ENCODE assay signal across 5 cellular contexts in the genomic region with DNA sequence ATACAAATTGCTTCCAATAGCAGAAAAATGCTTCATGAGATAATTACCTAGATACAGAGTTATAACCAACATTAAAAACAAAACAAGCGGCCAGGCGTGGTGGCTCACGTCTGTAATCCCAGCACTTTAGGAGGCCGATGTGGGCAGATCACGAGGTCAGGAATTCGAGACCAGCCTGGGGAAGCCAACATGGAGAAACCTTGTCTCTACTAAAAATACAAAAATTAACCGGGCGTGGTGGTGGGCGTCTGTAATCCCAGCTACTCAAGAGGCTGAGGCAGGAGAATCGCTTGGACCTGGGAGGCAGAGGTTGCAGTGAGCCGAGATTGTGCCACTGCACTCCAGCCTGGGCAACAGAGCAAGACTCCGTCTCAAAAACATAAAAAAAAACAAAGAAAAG. TPM values are rescaled to one million over a fixed set of nuclear protein-coding genes. Genes with fewer than 3 reads are reported as not detected.
DNase-seq lines count a peak whose midpoint lies in the region; ATAC-seq, FAIRE-seq and TF ChIP-seq lines count a peak whose summit lies in the region.
"Not testable (repeated sequence)": the region's sequence is repeated elsewhere in the genome, so short reads cannot be mapped to it uniquely, and the experiment has no call there.

No MANE protein-coding gene starts in this region.

- not testable (repeated sequence) for H4K91ac ChIP-seq in trophoblast cell (ENCODE audit: low read depth, low read length)

- not testable (repeated sequence) for H3K23ac ChIP-seq in trophoblast cell (ENCODE audit: low read length)

- H3K27me3 Mint-ChIP-seq in GM23338 (ENCODE audit: insufficient read depth, low read depth, poor library complexity); nephron progenitor cell (ENCODE audit: low read depth, poor library complexity): not testable (repeated sequence)

- H4K12ac ChIP-seq in trophoblast cell (ENCODE audit: low read depth, low read length): not testable (repeated sequence)

- not testable (repeated sequence) for H3K9me1 ChIP-seq in K562 (ENCODE audit: control insufficient read depth, insufficient read depth, low read length)

- not testable (repeated sequence) for H3K27ac Mint-ChIP-seq in GM23338
- H3K27ac Mint-ChIP-seq in nephron progenitor cell: peak overlapping the region; percentile 53

- H3K4me1 ChIP-seq in GM23338 (ENCODE audit: insufficient read depth); osteoblast (ENCODE audit: insufficient read depth, low read length); trophoblast cell (ENCODE audit: control insufficient read depth in 1 of 2, insufficient read depth in 2 of 2, low read length in 2 of 2): not testable (repeated sequence)
- H3K4me1 ChIP-seq in K562 (replicated peaks in 1 of 2; ENCODE audit: control insufficient read depth in 2 of 2, insufficient read depth in 2 of 2, low read length in 2 of 2): peaks cover 22 to 26% of the 10 kb centered on the region in 2 experiments

- not testable (repeated sequence) for H3F3A ChIP-seq in GM23338 (replicated peaks; ENCODE audit: low read depth)

- CTCF ChIA-PET in K562 (lab: Yijun Ruan, JAX; ENCODE audit: low intra/inter-chr PET ratio): not testable (repeated sequence)

- 71% methylated on average over 12 of the region's 12 CpGs for WGBS in K562 (ENCODE audit: insufficient coverage, low coverage, missing lambda C conversion rate)
- no CpG with 5 or more reads among the region's 12 CpGs for WGBS in trophoblast cell (ENCODE audit: extremely low coverage, insufficient coverage, insufficient read length)

- DNase-seq in GM23338 (ENCODE audit: low spot score); K562 (ENCODE audit: extremely low read depth in 1 of 4, low spot score in 3 of 4); nephron progenitor cell: not testable (repeated sequence)
- peak; percentile 26 for DNase-seq in osteoblast (ENCODE audit: insufficient read length, low spot score, missing footprints)
- DNase-seq in trophoblast cell: peak; percentile 42 to 46

- TF ChIP-seq CTCF in GM23338 (conservative IDR thresholded peaks at IDR 0.05; ENCODE audit: low read depth in 2 of 2); K562 (IDR thresholded peaks at IDR 0.05 in 2 of 3, conservative IDR thresholded peaks at IDR 0.05 in 1 of 3; ENCODE audit: insufficient read depth in 2 of 3, low read depth in 1 of 3, low read length in 3 of 3); nephron progenitor cell (IDR thresholded peaks at IDR 0.05); osteoblast (IDR thresholded peaks at IDR 0.05; ENCODE audit: extremely low read depth, low read depth, low read length): not testable (repeated sequence)

- H3K18ac ChIP-seq in trophoblast cell (ENCODE audit: low read length): not testable (repeated sequence)

- H3K9me3 ChIP-seq in K562 (replicated peaks; ENCODE audit: control insufficient read depth, insufficient read depth, low read depth, low read length); osteoblast (ENCODE audit: low read depth, low read length); trophoblast cell (ENCODE audit: insufficient read depth, low read depth, low read length): not testable (repeated sequence)

- not testable (repeated sequence) for H3K4ac ChIP-seq in trophoblast cell (ENCODE audit: low read depth, low read length)

- not testable (repeated sequence) for H3K9me3 Mint-ChIP-seq in GM23338, nephron progenitor cell

- not testable (repeated sequence) for H3K36me3 ChIP-seq in GM23338 (ENCODE audit: insufficient read depth); K562 (ENCODE audit: control insufficient read depth, insufficient read depth, low read length); osteoblast (ENCODE audit: insufficient read depth, low read length); trophoblast cell (ENCODE audit: control insufficient read depth in 1 of 2, insufficient read depth in 2 of 2, low read length in 2 of 2)

- POLR2A ChIA-PET in K562 (lab: Yijun Ruan, JAX): interaction anchor here (0.7 kb wide), 1 partner anchor 47 kb away, joined by 3 read pairs; no protein-coding TSS in a partner anchor

- not testable (repeated sequence) for H4K8ac ChIP-seq in trophoblast cell (ENCODE audit: low read depth, low read length)

- intact Hi-C loops in K562 (cut with micrococcal nuclease): not testable (repeated sequence)

- not testable (repeated sequence) for H2BK12ac ChIP-seq in trophoblast cell (ENCODE audit: low read length)

- TF ChIP-seq POLR2A in K562 (conservative IDR thresholded peaks at IDR 0.05): not testable (repeated sequence)

- H3K4me2 ChIP-seq in GM23338; K562 (ENCODE audit: insufficient read depth, low read length); osteoblast (ENCODE audit: insufficient read depth, low read length); trophoblast cell (ENCODE audit: low read length): not testable (repeated sequence)

- ATAC-seq in GM23338, K562: not testable (repeated sequence)

- H3K79me2 ChIP-seq in GM23338 (replicated peaks; ENCODE audit: insufficient read depth); K562 (ENCODE audit: control insufficient read depth, insufficient read depth, low read length); osteoblast (ENCODE audit: insufficient read depth, low read length); trophoblast cell (ENCODE audit: control insufficient read depth, insufficient read depth, low read length, poor library complexity): not testable (repeated sequence)

- H3K4me3 ChIP-seq in GM23338; K562; osteoblast (ENCODE audit: insufficient read depth, low read length); trophoblast cell (ENCODE audit: low read depth, low read length): not testable (repeated sequence)

- H3K79me1 ChIP-seq in trophoblast cell (ENCODE audit: low read length): not testable (repeated sequence)

- H2AK5ac ChIP-seq in trophoblast cell (ENCODE audit: low read length): not testable (repeated sequence)

- H3K9me2 ChIP-seq in GM23338 (ENCODE audit: insufficient read depth): not testable (repeated sequence)

- H3K9ac ChIP-seq in K562 (ENCODE audit: insufficient read depth in 1 of 2, low read depth in 2 of 2, low read length in 2 of 2); trophoblast cell (ENCODE audit: low read length): not testable (repeated sequence)

- H3K14ac ChIP-seq in trophoblast cell (ENCODE audit: low read length): not testable (repeated sequence)

- not testable (repeated sequence) for FAIRE-seq in K562 (lab: Jason Lieb, UNC)

- H2AFZ ChIP-seq in GM23338 (peak overlapping the region; percentile 74; the same call in 1 of the 2 replicates), K562 (ENCODE audit: low read depth, low read length) (peak overlapping the region; percentile 76)
- H2AFZ ChIP-seq in osteoblast (ENCODE audit: low read length); trophoblast cell (ENCODE audit: insufficient read depth, low read length, poor library complexity): not testable (repeated sequence)

- not testable (repeated sequence) for H3K27me3 ChIP-seq in GM23338 (ENCODE audit: insufficient read depth); K562 (ENCODE audit: control insufficient read depth in 2 of 2, insufficient read depth in 2 of 2, low read length in 2 of 2); trophoblast cell (ENCODE audit: insufficient read depth, low read length)
- peaks cover 18% of the 10 kb centered on the region for H3K27me3 ChIP-seq in osteoblast (ENCODE audit: insufficient read depth, low read length)

- not testable (repeated sequence) for TF ChIP-seq EP300 in K562 (IDR thresholded peaks at IDR 0.05; ENCODE audit: low read length)

- not testable (repeated sequence) for H2BK5ac ChIP-seq in trophoblast cell (ENCODE audit: low read depth, low read length, poor library complexity)

- peaks cover 17% of the 10 kb centered on the region for H3K4me1 Mint-ChIP-seq in GM23338
- H3K4me1 Mint-ChIP-seq in nephron progenitor cell: peaks cover 32% of the 10 kb centered on the region

- in situ Hi-C loops in K562 (cut with MboI): not testable (repeated sequence)

- not testable (repeated sequence) for BruUV-seq in K562 (replicated peaks; lab: Mats Ljungman, UMichigan)

- H4K20me1 ChIP-seq in GM23338 (replicated peaks; ENCODE audit: insufficient read depth); K562 (replicated peaks; ENCODE audit: control insufficient read depth, insufficient read depth, low read length); osteoblast (ENCODE audit: insufficient read depth, low read length): not testable (repeated sequence)

- H3K4me3 Mint-ChIP-seq in GM23338, nephron progenitor cell: not testable (repeated sequence)

- not testable (repeated sequence) for H3K27ac ChIP-seq in GM23338 (ENCODE audit: low read depth); K562 (ENCODE audit: extremely low read depth, low read depth, low read length); osteoblast (ENCODE audit: low read depth, low read length); trophoblast cell (ENCODE audit: low read depth, low read length)

- not testable (repeated sequence) for TF ChIP-seq RAD21 in K562 (CRISPR knock-in tag; conservative IDR thresholded peaks at IDR 0.05 in 1 of 2, IDR thresholded peaks at IDR 0.05 in 1 of 2)

- not testable (repeated sequence) for H2BK120ac ChIP-seq in trophoblast cell (ENCODE audit: insufficient read depth, low read length, poor library complexity)

- not testable (repeated sequence) for H3K36me3 Mint-ChIP-seq in GM23338 (ENCODE audit: low read depth); nephron progenitor cell (ENCODE audit: low read depth)

RNA-seq across cellular contexts. Expression of gene KIFC1, which starts 28.1 kb away (rescaled TPM):
- total RNA-seq in GM23338 (2014; rRNA removed; shearing (Covaris generic)): 61.7 and 64.4 TPM in 2 replicates
- polyA plus RNA-seq in GM23338 (2016; fragmentation: Nextera tagmentation; extraction: Ambion mirVana) (10.1 and 10.3 TPM in 2 replicates), K562 (2011; rRNA removed) (95.2 and 103 TPM in 2 replicates), K562 (2014; fragmentation: Illumina TruSeq; extraction: Trizol) (76.9 and 82.7 TPM in 2 replicates), K562 (2014; fragmentation: Nextera tagmentation; extraction: Ambion mirVana) (1 to 10 TPM; 1.3 to 2.2 TPM), K562 (2014; rRNA removed) (84.1 and 88.6 TPM in 2 replicates)
- total RNA-seq in K562 (2011; cell fraction: chromatin; rRNA removed; ENCODE audit: low replicate concordance): 117 and 182 TPM in 2 replicates
- 141 and 154 TPM in 2 replicates for total RNA-seq in K562 (2011; cell fraction: nucleolus; rRNA removed)
- total RNA-seq in K562 (2011; cell fraction: nucleoplasm; rRNA removed): 113 and 129 TPM in 2 replicates
- total RNA-seq in K562 (2014; rRNA removed) (50.2 and 62.5 TPM in 2 replicates), K562 (2014; rRNA removed; fragmentation: Illumina TruSeq; extraction: Trizol) (38.6 and 42.3 TPM in 2 replicates), K562 (2015; rRNA removed; fragmentation: Illumina TruSeq; extraction: Trizol) (77.9 and 80.1 TPM in 2 replicates), K562 (2021) (79.2 and 85.6 TPM in 2 replicates), osteoblast (3.2 and 4.0 TPM in 2 replicates)
- polyA plus RNA-seq in K562 (2011; cell fraction: cytosol; rRNA removed): 82.9 and 95.7 TPM in 2 replicates
- 255 and 308 TPM in 2 replicates for polyA plus RNA-seq in K562 (2011; cell fraction: nucleus; rRNA removed)
- 70.1 and 78.9 TPM in 2 replicates for polyA plus RNA-seq in K562 (2012)
- polyA minus RNA-seq in K562 (2011; rRNA and poly(A)+ RNA removed): 91.4 and 99.3 TPM in 2 replicates
- polyA minus RNA-seq in K562 (2011; cell fraction: cytosol; rRNA and poly(A)+ RNA removed): 43.1 and 48.8 TPM in 2 replicates
- polyA minus RNA-seq in K562 (2011; cell fraction: nucleus; rRNA and poly(A)+ RNA removed): 113 and 139 TPM in 2 replicates
- 66.1 and 66.6 TPM in 2 replicates for polyA plus RNA-seq in trophoblast cell (2013)

RNA-seq across cellular contexts. Expression of gene DAXX, which starts 40.7 kb away (rescaled TPM):
- 73.2 and 107 TPM in 2 replicates for total RNA-seq in GM23338 (2014; rRNA removed; shearing (Covaris generic))
- polyA plus RNA-seq in GM23338 (2016; fragmentation: Nextera tagmentation; extraction: Ambion mirVana): 67.4 and 71.0 TPM in 2 replicates
- total RNA-seq in K562 (2011; cell fraction: chromatin; rRNA removed; ENCODE audit: low replicate concordance): 51.6 and 76.0 TPM in 2 replicates
- total RNA-seq in K562 (2011; cell fraction: nucleolus; rRNA removed): 39.7 and 45.7 TPM in 2 replicates
- total RNA-seq in K562 (2011; cell fraction: nucleoplasm; rRNA removed): 38.2 and 40.6 TPM in 2 replicates
- 80.6 and 122 TPM in 2 replicates for total RNA-seq in K562 (2014; rRNA removed)
- 61.7 and 68.7 TPM in 2 replicates for total RNA-seq in K562 (2014; rRNA removed; fragmentation: Illumina TruSeq; extraction: Trizol)
- 59.9 and 66.6 TPM in 2 replicates for total RNA-seq in K562 (2015; rRNA removed; fragmentation: Illumina TruSeq; extraction: Trizol)
- 69.0 and 70.6 TPM in 2 replicates for total RNA-seq in K562 (2021)
- 22.8 and 32.4 TPM in 2 replicates for polyA plus RNA-seq in K562 (2011; rRNA removed)
- polyA plus RNA-seq in K562 (2011; cell fraction: cytosol; rRNA removed): 19.5 and 25.8 TPM in 2 replicates
- 106 and 140 TPM in 2 replicates for polyA plus RNA-seq in K562 (2011; cell fraction: nucleus; rRNA removed)
- 73.3 and 129 TPM in 2 replicates for polyA plus RNA-seq in K562 (2012)
- polyA plus RNA-seq in K562 (2014; fragmentation: Illumina TruSeq; extraction: Trizol): 101 and 104 TPM in 2 replicates
- polyA plus RNA-seq in K562 (2014; fragmentation: Nextera tagmentation; extraction: Ambion mirVana): 100 to 1,000 TPM in 1 of 2 experiments, 10 to 100 TPM in 1; 41.5 to 144 TPM
- polyA plus RNA-seq in K562 (2014; rRNA removed): 47.4 and 67.2 TPM in 2 replicates
- polyA minus RNA-seq in K562 (2011; rRNA and poly(A)+ RNA removed): 11.5 and 12.0 TPM in 2 replicates
- 17.0 and 19.9 TPM in 2 replicates for polyA minus RNA-seq in K562 (2011; cell fraction: cytosol; rRNA and poly(A)+ RNA removed)
- 34.1 and 35.5 TPM in 2 replicates for polyA minus RNA-seq in K562 (2011; cell fraction: nucleus; rRNA and poly(A)+ RNA removed)
- 32.7 and 39.4 TPM in 2 replicates for total RNA-seq in osteoblast
- 54.8 and 56.1 TPM in 2 replicates for polyA plus RNA-seq in trophoblast cell (2013)

RNA-seq across cellular contexts. Expression of gene ZBTB22, which starts 45.9 kb away (rescaled TPM):
- 7.7 and 8.8 TPM in 2 replicates for total RNA-seq in GM23338 (2014; rRNA removed; shearing (Covaris generic))
- polyA plus RNA-seq in GM23338 (2016; fragmentation: Nextera tagmentation; extraction: Ambion mirVana) (1.9 and 3.9 TPM in 2 replicates), K562 (2011; rRNA removed) (5.8 and 9.4 TPM in 2 replicates), K562 (2014; fragmentation: Illumina TruSeq; extraction: Trizol) (7.1 TPM in 2 replicates), K562 (2014; fragmentation: Nextera tagmentation; extraction: Ambion mirVana) (under 1 TPM; 0.21 to 0.30 TPM), K562 (2014; rRNA removed) (8.7 and 10.3 TPM in 2 replicates)
- 8.2 and 25.6 TPM in 2 replicates for total RNA-seq in K562 (2011; cell fraction: chromatin; rRNA removed; ENCODE audit: low replicate concordance)
- total RNA-seq in K562 (2011; cell fraction: nucleolus; rRNA removed): 20.4 and 20.8 TPM in 2 replicates
- total RNA-seq in K562 (2011; cell fraction: nucleoplasm; rRNA removed): 13.3 and 13.4 TPM in 2 replicates
- total RNA-seq in K562 (2014; rRNA removed) (11.9 and 12.2 TPM in 2 replicates), K562 (2014; rRNA removed; fragmentation: Illumina TruSeq; extraction: Trizol) (5.6 and 5.9 TPM in 2 replicates), K562 (2015; rRNA removed; fragmentation: Illumina TruSeq; extraction: Trizol) (8.2 and 8.4 TPM in 2 replicates), K562 (2021) (10.0 and 11.1 TPM in 2 replicates), osteoblast (18.6 and 19.5 TPM in 2 replicates)
- polyA plus RNA-seq in K562 (2011; cell fraction: cytosol; rRNA removed): 9.0 and 12.6 TPM in 2 replicates
- polyA plus RNA-seq in K562 (2011; cell fraction: nucleus; rRNA removed): 13.4 and 20.4 TPM in 2 replicates
- 9.5 and 11.3 TPM in 2 replicates for polyA plus RNA-seq in K562 (2012)
- 7.1 and 7.7 TPM in 2 replicates for polyA minus RNA-seq in K562 (2011; rRNA and poly(A)+ RNA removed)
- polyA minus RNA-seq in K562 (2011; cell fraction: cytosol; rRNA and poly(A)+ RNA removed): 6.3 and 7.0 TPM in 2 replicates
- polyA minus RNA-seq in K562 (2011; cell fraction: nucleus; rRNA and poly(A)+ RNA removed): 11.4 and 12.3 TPM in 2 replicates
- 10.8 and 10.9 TPM in 2 replicates for polyA plus RNA-seq in trophoblast cell (2013)

RNA-seq across cellular contexts. Expression of gene PHF1, which starts 47.3 kb away (rescaled TPM):
- total RNA-seq in GM23338 (2014; rRNA removed; shearing (Covaris generic)): 33.2 and 46.7 TPM in 2 replicates
- 29.4 and 31.4 TPM in 2 replicates for polyA plus RNA-seq in GM23338 (2016; fragmentation: Nextera tagmentation; extraction: Ambion mirVana)
- 151 and 284 TPM in 2 replicates for total RNA-seq in K562 (2011; cell fraction: chromatin; rRNA removed; ENCODE audit: low replicate concordance)
- total RNA-seq in K562 (2011; cell fraction: nucleolus; rRNA removed): 158 and 171 TPM in 2 replicates
- 141 and 150 TPM in 2 replicates for total RNA-seq in K562 (2011; cell fraction: nucleoplasm; rRNA removed)
- 27.3 and 29.7 TPM in 2 replicates for total RNA-seq in K562 (2014; rRNA removed)
- total RNA-seq in K562 (2014; rRNA removed; fragmentation: Illumina TruSeq; extraction: Trizol): 16.2 and 20.8 TPM in 2 replicates
- total RNA-seq in K562 (2015; rRNA removed; fragmentation: Illumina TruSeq; extraction: Trizol): 29.6 and 33.7 TPM in 2 replicates
- 42.1 and 43.2 TPM in 2 replicates for total RNA-seq in K562 (2021)
- polyA plus RNA-seq in K562 (2011; rRNA removed): 45.9 and 59.4 TPM in 2 replicates
- 56.9 and 69.4 TPM in 2 replicates for polyA plus RNA-seq in K562 (2011; cell fraction: cytosol; rRNA removed)
- polyA plus RNA-seq in K562 (2011; cell fraction: nucleus; rRNA removed): 359 and 410 TPM in 2 replicates
- 42.7 and 85.4 TPM in 2 replicates for polyA plus RNA-seq in K562 (2012)
- 45.5 and 48.8 TPM in 2 replicates for polyA plus RNA-seq in K562 (2014; fragmentation: Illumina TruSeq; extraction: Trizol)
- polyA plus RNA-seq in K562 (2014; fragmentation: Nextera tagmentation; extraction: Ambion mirVana): 1 to 10 TPM; 3.7 to 4.0 TPM
- polyA plus RNA-seq in K562 (2014; rRNA removed): 60.8 and 64.2 TPM in 2 replicates
- 21.9 and 26.4 TPM in 2 replicates for polyA minus RNA-seq in K562 (2011; rRNA and poly(A)+ RNA removed)
- polyA minus RNA-seq in K562 (2011; cell fraction: cytosol; rRNA and poly(A)+ RNA removed): 12.4 and 15.0 TPM in 2 replicates
- polyA minus RNA-seq in K562 (2011; cell fraction: nucleus; rRNA and poly(A)+ RNA removed): 40.8 and 50.0 TPM in 2 replicates
- total RNA-seq in osteoblast: 25.9 and 30.8 TPM in 2 replicates
- polyA plus RNA-seq in trophoblast cell (2013): 42.6 and 42.7 TPM in 2 replicates

RNA-seq across cellular contexts. Expression of gene TAPBP, which starts 49.6 kb away (rescaled TPM):
- total RNA-seq in GM23338 (2014; rRNA removed; shearing (Covaris generic)): 29.1 and 37.5 TPM in 2 replicates
- polyA plus RNA-seq in GM23338 (2016; fragmentation: Nextera tagmentation; extraction: Ambion mirVana) (18.1 and 19.9 TPM in 2 replicates), K562 (2011; rRNA removed) (10.1 and 27.3 TPM in 2 replicates), K562 (2014; fragmentation: Illumina TruSeq; extraction: Trizol) (23.0 and 26.8 TPM in 2 replicates), K562 (2014; fragmentation: Nextera tagmentation; extraction: Ambion mirVana) (10 to 100 TPM in 1 of 2 experiments, 1 to 10 TPM in 1; 5.6 to 10.1 TPM), K562 (2014; rRNA removed) (30.6 and 38.5 TPM in 2 replicates)
- total RNA-seq in K562 (2011; cell fraction: chromatin; rRNA removed; ENCODE audit: low replicate concordance): 73.3 and 139 TPM in 2 replicates
- 101 and 121 TPM in 2 replicates for total RNA-seq in K562 (2011; cell fraction: nucleolus; rRNA removed)
- total RNA-seq in K562 (2011; cell fraction: nucleoplasm; rRNA removed): 105 and 137 TPM in 2 replicates
- total RNA-seq in K562 (2014; rRNA removed) (33.9 and 44.9 TPM in 2 replicates), K562 (2014; rRNA removed; fragmentation: Illumina TruSeq; extraction: Trizol) (10.4 and 11.9 TPM in 2 replicates), K562 (2015; rRNA removed; fragmentation: Illumina TruSeq; extraction: Trizol) (22.3 and 23.1 TPM in 2 replicates), K562 (2021) (73.4 and 74.0 TPM in 2 replicates), osteoblast (90.2 and 92.6 TPM in 2 replicates)
- 16.7 and 26.5 TPM in 2 replicates for polyA plus RNA-seq in K562 (2011; cell fraction: cytosol; rRNA removed)
- 38.3 and 46.1 TPM in 2 replicates for polyA plus RNA-seq in K562 (2011; cell fraction: nucleus; rRNA removed)
- 29.5 and 50.0 TPM in 2 replicates for polyA plus RNA-seq in K562 (2012)
- 7.9 and 11.1 TPM in 2 replicates for polyA minus RNA-seq in K562 (2011; rRNA and poly(A)+ RNA removed)
- 32.5 and 35.6 TPM in 2 replicates for polyA minus RNA-seq in K562 (2011; cell fraction: cytosol; rRNA and poly(A)+ RNA removed)
- polyA minus RNA-seq in K562 (2011; cell fraction: nucleus; rRNA and poly(A)+ RNA removed): 21.7 and 28.1 TPM in 2 replicates
- polyA plus RNA-seq in trophoblast cell (2013): 62.9 and 65.4 TPM in 2 replicates
